ENCODE assay signal across 14 cellular contexts in the genomic region with DNA sequence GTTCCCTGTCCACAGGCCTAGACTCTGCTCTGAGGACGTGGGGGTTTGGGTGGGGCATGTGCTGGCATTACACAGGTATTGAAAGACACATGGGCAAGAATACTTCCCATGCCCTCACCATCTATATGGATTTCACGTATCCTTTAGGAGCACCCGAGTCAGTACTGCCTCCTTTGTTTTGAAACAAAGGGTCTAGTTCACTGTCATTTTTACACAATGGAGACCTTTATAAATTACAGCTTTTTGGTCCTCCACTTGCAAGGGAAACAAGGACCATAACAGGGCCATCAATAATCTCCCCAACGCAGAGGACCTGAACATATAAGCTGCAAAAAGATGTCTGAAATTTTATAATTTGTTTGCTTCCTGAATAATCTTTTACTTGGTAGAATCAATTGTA. TPM values are rescaled to one million over a fixed set of nuclear protein-coding genes. Genes with fewer than 3 reads are reported as not detected.
A peak's percentile ranks its signal among the peaks of the same experiment; 100 is the strongest.
DNase-seq lines count a peak whose midpoint lies in the region; ATAC-seq, FAIRE-seq and TF ChIP-seq lines count a peak whose summit lies in the region.
"Had no signal": no experiment of that assay in that cellular context is flagged by ENCODE, and none has a peak within 500 bp of the region (broad histone marks: within the 10 kb centered on the region; RNA-seq: fewer than 3 reads in every experiment).

No MANE protein-coding gene starts in this region.

- CTCF ChIA-PET in HepG2 (lab: Yijun Ruan, JAX; ENCODE audit: low intra/inter-chr PET ratio, low total read pairs) (no interaction called here), HEK293T (lab: Yijun Ruan, JAX) (no interaction called here)

- TF ChIP-seq POLR2A in HepG2 (IDR thresholded peaks at IDR 0.05; ENCODE audit: insufficient read depth in 1 of 2, low read depth in 2 of 2, low read length in 2 of 2) (no peak), right lobe of liver (IDR thresholded peaks at IDR 0.05) (no peak)

- H3K27ac ChIP-seq in HepG2 (ENCODE audit: extremely low read length, insufficient read depth, low read length) (no peak overlapping the region), right lobe of liver (no peak overlapping the region), layer of hippocampus (ENCODE audit: low read depth, low read length) (peak overlapping the region; percentile 62)
- H3K27ac ChIP-seq: GM23248 had no signal

- FAIRE-seq in HepG2 (lab: Jason Lieb, UNC) = no peak
- FAIRE-seq: H54 had no signal

- TF ChIP-seq CTCF in HepG2 (CRISPR knock-in tag; IDR thresholded peaks at IDR 0.05) (no peak), right lobe of liver (IDR thresholded peaks at IDR 0.05) (no peak)

- H3K4me2 ChIP-seq in HepG2 (ENCODE audit: low read depth, low read length) = no peak overlapping the region

- POLR2A ChIA-PET in HepG2 (lab: Yijun Ruan, JAX) = no interaction called here
- POLR2A ChIA-PET in HEK293T (lab: Yijun Ruan, JAX) = no interaction called here

- no peak overlapping the region for H3K9ac ChIP-seq in HepG2 (ENCODE audit: insufficient read depth, low read depth, low read length)
- H3K9ac ChIP-seq: GM23248 had no signal

- ATAC-seq in HepG2 = no peak
- ATAC-seq in right lobe of liver = no peak
- no peak for ATAC-seq in HG03442 (IDR thresholded peaks at IDR 0.05; ENCODE audit: unreplicated experiment)
- no peak for ATAC-seq in GM18867 (IDR thresholded peaks at IDR 0.05; ENCODE audit: unreplicated experiment)
- ATAC-seq: HCT116 had no signal

- intact Hi-C loops in HepG2 (cut with micrococcal nuclease; ENCODE audit: unreplicated experiment) (no loop called here), right lobe of liver (cut with DNase I) (no loop called here)

- H3K27me3 ChIP-seq in HepG2 (ENCODE audit: control insufficient read depth in 1 of 2, insufficient read depth in 2 of 2, low read length in 2 of 2) (peaks cover 0 to 23% of the 10 kb centered on the region in 2 experiments; a peak in 3 of 5 replicates), right lobe of liver (no peaks in the 10 kb centered on the region), layer of hippocampus (ENCODE audit: control insufficient read depth, insufficient read depth, low read length) (no peaks in the 10 kb centered on the region)

- H3K9me3 ChIP-seq in HepG2 (ENCODE audit: low read length) = no peaks in the 10 kb centered on the region
- H3K9me3 ChIP-seq in right lobe of liver = no peaks in the 10 kb centered on the region

- 0% methylated on average over 3 of the region's 4 CpGs for WGBS in HepG2 (ENCODE audit: low lambda C conversion rate)
- 100% methylated on average over 1 of the region's 4 CpGs for WGBS in right lobe of liver (ENCODE audit: insufficient coverage, low coverage, low lambda C conversion rate, missing lambda C conversion rate)

- no TSS peak for BruUV-seq in HepG2 (replicated peaks; lab: Mats Ljungman, UMichigan)

- no peak for TF ChIP-seq RAD21 in HepG2 (CRISPR knock-in tag; IDR thresholded peaks at IDR 0.05)

- H3K79me2 ChIP-seq in HepG2 (ENCODE audit: insufficient read depth, low read length) = no peaks in the 10 kb centered on the region

- TF ChIP-seq EP300 in HepG2 (IDR thresholded peaks at IDR 0.05; ENCODE audit: low read depth in 2 of 2, low read length in 2 of 2) (no peak), HepG2 (CRISPR knock-in tag; IDR thresholded peaks at IDR 0.05; ENCODE audit: borderline replicate concordance) (no peak)

- DNase-seq in HepG2 (ENCODE audit: low spot score) (no peak), right lobe of liver (no peak), putamen (ENCODE audit: low spot score) (peak; percentile 47), HEK293T (ENCODE audit: extremely low spot score) (no peak)
- DNase-seq: 8988T; Calu3; CD4-positive, alpha-beta T cell; DMS 273 treated with DMSO at 0.1 percent for 48 hours; GM23248 had no signal

- in situ Hi-C loops in HepG2 (cut with HindIII; ENCODE audit: extremely low pct_ligation_motif_present, low pct_unique_long_range_greater_than_20kb) = no loop called here

- H2AFZ ChIP-seq in HepG2 (ENCODE audit: low read length) = no peak overlapping the region
- H2AFZ ChIP-seq: GM23248 had no signal

- H3K4me1 ChIP-seq in HepG2 (ENCODE audit: insufficient read depth, low read length) (no peaks in the 10 kb centered on the region), right lobe of liver (no peaks in the 10 kb centered on the region)

- H4K20me1 ChIP-seq in HepG2 (ENCODE audit: insufficient read depth, low read length) = no peaks in the 10 kb centered on the region

- H3K36me3 ChIP-seq in HepG2 (replicated peaks in 1 of 2; ENCODE audit: control insufficient read depth in 1 of 2, insufficient read depth in 2 of 2, low read length in 2 of 2) = no peaks in the 10 kb centered on the region
- H3K36me3 ChIP-seq in right lobe of liver = no peaks in the 10 kb centered on the region

- H3K4me3 ChIP-seq in HepG2 (replicated peaks in 1 of 3; ENCODE audit: insufficient read depth in 1 of 3, low read depth in 2 of 3, low read length in 3 of 3) = no peak overlapping the region
- H3K4me3 ChIP-seq in right lobe of liver = no peak overlapping the region
- H3K4me3 ChIP-seq: GM23248 had no signal

TF ChIP-seq in HepG2, 621 proteins besides CTCF, POLR2A, EP300 and RAD21:
- no peak for TF ChIP-seq CBFB (CRISPR knock-in tag; IDR thresholded peaks at IDR 0.05)
- TF ChIP-seq, protein P1, sequence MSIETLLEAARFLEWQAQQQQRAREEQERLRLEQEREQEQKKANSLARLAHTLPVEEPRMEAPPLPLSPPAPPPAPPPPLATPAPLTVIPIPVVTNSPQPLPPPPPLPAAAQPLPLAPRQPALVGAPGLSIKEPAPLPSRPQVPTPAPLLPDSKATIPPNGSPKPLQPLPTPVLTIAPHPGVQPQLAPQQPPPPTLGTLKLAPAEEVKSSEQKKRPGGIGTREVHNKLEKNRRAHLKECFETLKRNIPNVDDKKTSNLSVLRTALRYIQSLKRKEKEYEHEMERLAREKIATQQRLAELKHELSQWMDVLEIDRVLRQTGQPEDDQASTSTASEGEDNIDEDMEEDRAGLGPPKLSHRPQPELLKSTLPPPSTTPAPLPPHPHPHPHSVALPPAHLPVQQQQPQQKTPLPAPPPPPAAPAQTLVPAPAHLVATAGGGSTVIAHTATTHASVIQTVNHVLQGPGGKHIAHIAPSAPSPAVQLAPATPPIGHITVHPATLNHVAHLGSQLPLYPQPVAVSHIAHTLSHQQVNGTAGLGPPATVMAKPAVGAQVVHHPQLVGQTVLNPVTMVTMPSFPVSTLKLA (IDR thresholded peaks at IDR 0.05) = peak; percentile 50; the same call in 1 of the 2 replicates
- TF ChIP-seq GLI4 (CRISPR knock-in tag; IDR thresholded peaks at IDR 0.05; ENCODE audit: borderline replicate concordance) = no peak

TF ChIP-seq in HEK293T, 16 proteins besides CTCF, POLR2A, EP300 and RAD21:
- TF ChIP-seq ZNF384 (IDR thresholded peaks at IDR 0.05) = no peak
- no peak for TF ChIP-seq LEF1 (IDR thresholded peaks at IDR 0.05; ENCODE audit: borderline replicate concordance)
- TF ChIP-seq CTBP1 (IDR thresholded peaks at IDR 0.05; ENCODE audit: borderline replicate concordance) = no peak
- no peak for TF ChIP-seq ELF4 (IDR thresholded peaks at IDR 0.05)
- no peak for TF ChIP-seq SUZ12 (IDR thresholded peaks at IDR 0.05)
- TF ChIP-seq TARDBP (IDR thresholded peaks at IDR 0.05) = no peak
- TF ChIP-seq, protein P2, sequence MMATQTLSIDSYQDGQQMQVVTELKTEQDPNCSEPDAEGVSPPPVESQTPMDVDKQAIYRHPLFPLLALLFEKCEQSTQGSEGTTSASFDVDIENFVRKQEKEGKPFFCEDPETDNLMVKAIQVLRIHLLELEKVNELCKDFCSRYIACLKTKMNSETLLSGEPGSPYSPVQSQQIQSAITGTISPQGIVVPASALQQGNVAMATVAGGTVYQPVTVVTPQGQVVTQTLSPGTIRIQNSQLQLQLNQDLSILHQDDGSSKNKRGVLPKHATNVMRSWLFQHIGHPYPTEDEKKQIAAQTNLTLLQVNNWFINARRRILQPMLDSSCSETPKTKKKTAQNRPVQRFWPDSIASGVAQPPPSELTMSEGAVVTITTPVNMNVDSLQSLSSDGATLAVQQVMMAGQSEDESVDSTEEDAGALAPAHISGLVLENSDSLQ (IDR thresholded peaks at IDR 0.05) = no peak
- no peak for TF ChIP-seq FOXA1 (IDR thresholded peaks at IDR 0.05)
- no peak for TF ChIP-seq ARNT (IDR thresholded peaks at IDR 0.05)
- TF ChIP-seq HDGF (IDR thresholded peaks at IDR 0.05; ENCODE audit: borderline replicate concordance) = no peak
- no peak for TF ChIP-seq FOXK2 (IDR thresholded peaks at IDR 0.05)
- no peak for TF ChIP-seq FOXM1 (IDR thresholded peaks at IDR 0.05; ENCODE audit: borderline replicate concordance)
- no peak for TF ChIP-seq BHLHE40 (IDR thresholded peaks at IDR 0.05; ENCODE audit: borderline replicate concordance)
- TF ChIP-seq SP1 (IDR thresholded peaks at IDR 0.05) = no peak
- no peak for TF ChIP-seq L3MBTL2 (conservative IDR thresholded peaks at IDR 0.05)

RNA-seq across cellular contexts. Expression of a gene that starts 24.9 kb away (rescaled TPM):
- total RNA-seq in HepG2 (2016; rRNA removed; fragmentation: Illumina TruSeq; extraction: Trizol) (not detected in 2 replicates), right lobe of liver (100 to 1,000 TPM in 2 of 6 experiments, 10 to 100 TPM in 4; 19.2 to 130 (median 40.6) TPM)
- total RNA-seq in HepG2 (2016; cell fraction: cytosol; rRNA removed; fragmentation: Illumina TruSeq; extraction: Trizol; ENCODE audit: low read depth) = not detected in 2 replicates
- total RNA-seq in HepG2 (2016; cell fraction: insoluble cytoplasmic fraction; rRNA removed; fragmentation: Illumina TruSeq; extraction: Trizol) = not detected in 2 replicates
- not detected in 2 replicates for total RNA-seq in HepG2 (2016; cell fraction: membrane; rRNA removed; fragmentation: Illumina TruSeq; extraction: Trizol)
- total RNA-seq in HepG2 (2016; cell fraction: nucleus; rRNA removed; fragmentation: Illumina TruSeq; extraction: Trizol) = not detected in 2 replicates
- not detected in 2 replicates for polyA plus RNA-seq in HepG2 (2011; rRNA removed)
- polyA plus RNA-seq in HepG2 (2011; cell fraction: cytosol; rRNA removed) = not detected in 2 replicates
- polyA plus RNA-seq in HepG2 (2011; cell fraction: nucleus; rRNA removed) = 0.26 TPM in 1 of 2 replicates, not detected in the other
- polyA plus RNA-seq in HepG2 (2012) = not detected in 2 replicates
- not detected in 2 replicates for polyA plus RNA-seq in HepG2 (2016; cell fraction: cytosol; fragmentation: Illumina TruSeq; extraction: Trizol; ENCODE audit: low read depth)
- not detected in 2 replicates for polyA plus RNA-seq in HepG2 (2016; cell fraction: insoluble cytoplasmic fraction; fragmentation: Illumina TruSeq; extraction: Trizol; ENCODE audit: low read depth)
- polyA plus RNA-seq in HepG2 (2016; cell fraction: membrane; fragmentation: Illumina TruSeq; extraction: Trizol; ENCODE audit: low read depth) = not detected in 2 replicates
- polyA plus RNA-seq in HepG2 (2016; cell fraction: nucleus; fragmentation: Illumina TruSeq; extraction: Trizol; ENCODE audit: insufficient read depth, low read depth) = not detected in 2 replicates
- polyA minus RNA-seq in HepG2 (2011; rRNA and poly(A)+ RNA removed; ENCODE audit: low replicate concordance) = not detected in 2 replicates
- not detected in 2 replicates for polyA minus RNA-seq in HepG2 (2011; cell fraction: cytosol; rRNA and poly(A)+ RNA removed)
- 0.77 TPM in 1 of 2 replicates, not detected in the other for polyA minus RNA-seq in HepG2 (2011; cell fraction: nucleus; rRNA and poly(A)+ RNA removed)
- total RNA-seq: Calu3; CD4-positive, alpha-beta T cell; GM23248 had no signal
- polyA plus RNA-seq: GM23248 had no signal

Comparison
In these comparisons a context has a peak if more than half of its experiments do, and no peak if none do; other contexts are left out.
1. RNA of a gene that starts 24.9 kb away (total RNA-seq): 19.2 to 130 TPM in right lobe of liver; not detected in HepG2; every median in the first group is over 10 times any median in the second.